Comparison of ENCODE assay signal across 1 cellular context in the genomic region with DNA sequence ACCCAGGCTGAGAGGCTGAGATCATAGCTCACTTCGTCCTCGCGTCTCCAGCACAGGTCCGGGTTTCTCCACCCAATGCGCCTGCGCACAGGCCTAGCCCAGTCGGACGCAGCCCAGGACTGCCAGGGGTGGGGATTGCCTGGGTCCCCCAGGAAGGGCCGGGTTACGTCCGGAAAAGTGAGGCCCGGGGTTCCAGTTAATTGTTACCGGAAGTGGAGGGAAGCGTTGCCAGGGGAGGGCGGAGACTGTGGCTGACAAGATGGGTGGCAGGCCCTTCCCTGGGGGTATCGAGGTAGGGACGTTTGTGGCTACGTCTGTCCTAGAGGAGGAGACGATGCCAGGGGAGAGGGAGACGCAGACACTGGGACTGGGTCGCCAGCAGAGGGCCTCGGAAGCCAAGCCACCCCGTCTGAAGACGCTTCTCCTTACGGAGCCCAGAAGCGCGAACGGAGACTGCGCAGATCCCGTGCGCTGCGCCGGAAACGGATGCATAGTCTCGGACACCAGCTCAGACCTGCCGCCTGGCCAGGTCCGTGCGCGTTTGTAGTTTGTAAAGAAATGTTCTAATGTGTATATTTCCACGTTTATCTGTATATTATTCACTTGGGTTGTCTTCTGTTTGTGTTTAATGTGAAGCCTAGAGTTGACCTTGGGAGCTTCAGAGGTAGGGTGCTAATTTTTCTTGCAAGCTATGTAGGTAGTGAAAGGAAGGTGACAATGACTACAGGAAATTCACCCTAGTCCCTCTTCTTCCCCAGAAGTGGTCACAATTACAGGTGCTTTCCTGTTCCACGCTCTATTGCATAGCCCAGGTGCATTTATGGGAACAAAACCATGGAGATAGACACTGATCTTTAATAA.
A peak's percentile ranks its signal among the peaks of the same experiment; 100 is the strongest.
TF ChIP-seq lines count a peak whose summit lies in the region.

No MANE protein-coding gene starts in this region.

TF ChIP-seq in K562, 482 proteins besides CTCF, POLR2A, EP300 and RAD21 (continued from another document and continues in another):
- TF ChIP-seq, protein P1, sequence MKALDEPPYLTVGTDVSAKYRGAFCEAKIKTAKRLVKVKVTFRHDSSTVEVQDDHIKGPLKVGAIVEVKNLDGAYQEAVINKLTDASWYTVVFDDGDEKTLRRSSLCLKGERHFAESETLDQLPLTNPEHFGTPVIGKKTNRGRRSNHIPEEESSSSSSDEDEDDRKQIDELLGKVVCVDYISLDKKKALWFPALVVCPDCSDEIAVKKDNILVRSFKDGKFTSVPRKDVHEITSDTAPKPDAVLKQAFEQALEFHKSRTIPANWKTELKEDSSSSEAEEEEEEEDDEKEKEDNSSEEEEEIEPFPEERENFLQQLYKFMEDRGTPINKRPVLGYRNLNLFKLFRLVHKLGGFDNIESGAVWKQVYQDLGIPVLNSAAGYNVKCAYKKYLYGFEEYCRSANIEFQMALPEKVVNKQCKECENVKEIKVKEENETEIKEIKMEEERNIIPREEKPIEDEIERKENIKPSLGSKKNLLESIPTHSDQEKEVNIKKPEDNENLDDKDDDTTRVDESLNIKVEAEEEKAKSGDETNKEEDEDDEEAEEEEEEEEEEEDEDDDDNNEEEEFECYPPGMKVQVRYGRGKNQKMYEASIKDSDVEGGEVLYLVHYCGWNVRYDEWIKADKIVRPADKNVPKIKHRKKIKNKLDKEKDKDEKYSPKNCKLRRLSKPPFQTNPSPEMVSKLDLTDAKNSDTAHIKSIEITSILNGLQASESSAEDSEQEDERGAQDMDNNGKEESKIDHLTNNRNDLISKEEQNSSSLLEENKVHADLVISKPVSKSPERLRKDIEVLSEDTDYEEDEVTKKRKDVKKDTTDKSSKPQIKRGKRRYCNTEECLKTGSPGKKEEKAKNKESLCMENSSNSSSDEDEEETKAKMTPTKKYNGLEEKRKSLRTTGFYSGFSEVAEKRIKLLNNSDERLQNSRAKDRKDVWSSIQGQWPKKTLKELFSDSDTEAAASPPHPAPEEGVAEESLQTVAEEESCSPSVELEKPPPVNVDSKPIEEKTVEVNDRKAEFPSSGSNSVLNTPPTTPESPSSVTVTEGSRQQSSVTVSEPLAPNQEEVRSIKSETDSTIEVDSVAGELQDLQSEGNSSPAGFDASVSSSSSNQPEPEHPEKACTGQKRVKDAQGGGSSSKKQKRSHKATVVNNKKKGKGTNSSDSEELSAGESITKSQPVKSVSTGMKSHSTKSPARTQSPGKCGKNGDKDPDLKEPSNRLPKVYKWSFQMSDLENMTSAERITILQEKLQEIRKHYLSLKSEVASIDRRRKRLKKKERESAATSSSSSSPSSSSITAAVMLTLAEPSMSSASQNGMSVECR (CRISPR knock-in tag; IDR thresholded peaks at IDR 0.05) = peak; percentile 57; the same call in 1 of the 2 replicates
- no peak for TF ChIP-seq NR3C1 (CRISPR knock-in tag; IDR thresholded peaks at IDR 0.05)
- TF ChIP-seq BCOR (IDR thresholded peaks at IDR 0.05) = peak; percentile 32; the same call in 1 of the 2 replicates
- TF ChIP-seq DIDO1 (tag; IDR thresholded peaks at IDR 0.05; ENCODE audit: low read depth) = no peak
- TF ChIP-seq BRD9 (IDR thresholded peaks at IDR 0.05; ENCODE audit: low read depth, partially characterized antibody) = no peak
- TF ChIP-seq HNRNPL (IDR thresholded peaks at IDR 0.05; ENCODE audit: low read depth, low read length) = no peak
- TF ChIP-seq MTA2 (IDR thresholded peaks at IDR 0.05; ENCODE audit: low read depth) = peak; percentile 52
- no peak for TF ChIP-seq POLR3G (IDR thresholded peaks at IDR 0.05; ENCODE audit: extremely low read depth, insufficient read length, insufficient replicate concordance)
- peak; percentile 37; the same call in 1 of the 2 replicates for TF ChIP-seq NCOR1 (IDR thresholded peaks at IDR 0.05)
- peak; percentile 79 for TF ChIP-seq ETV1 (tag; conservative IDR thresholded peaks at IDR 0.05; ENCODE audit: low read depth)
- no peak for TF ChIP-seq FUS (optimal IDR thresholded peaks at IDR 0.05; ENCODE audit: low read depth, low read length)
- 0 out of 2 replicates have a peak, but pooled peaks have one; percentile 54 for TF ChIP-seq ZNF41 (CRISPR knock-in tag; conservative IDR thresholded peaks at IDR 0.05)
- TF ChIP-seq ZNF668 (CRISPR knock-in tag; IDR thresholded peaks at IDR 0.05) = no peak
- no peak; the same call in 1 of the 2 replicates for TF ChIP-seq CHCHD3 (CRISPR knock-in tag; IDR thresholded peaks at IDR 0.05)
- no peak; the same call in 1 of the 2 replicates for TF ChIP-seq ZNF586 (CRISPR knock-in tag; conservative IDR thresholded peaks at IDR 0.05)
- peak; percentile 74; the same call in 1 of the 2 replicates for TF ChIP-seq ETV5 (CRISPR knock-in tag; IDR thresholded peaks at IDR 0.05; ENCODE audit: low read depth)
- TF ChIP-seq MAFF (IDR thresholded peaks at IDR 0.05; ENCODE audit: low read length) = no peak
- TF ChIP-seq CEBPB (tag; IDR thresholded peaks at IDR 0.05) = no peak
- TF ChIP-seq ZNF77 (CRISPR knock-in tag; IDR thresholded peaks at IDR 0.05) = 0 out of 2 replicates have a peak, but pooled peaks have one; percentile 83
- TF ChIP-seq, protein P2, sequence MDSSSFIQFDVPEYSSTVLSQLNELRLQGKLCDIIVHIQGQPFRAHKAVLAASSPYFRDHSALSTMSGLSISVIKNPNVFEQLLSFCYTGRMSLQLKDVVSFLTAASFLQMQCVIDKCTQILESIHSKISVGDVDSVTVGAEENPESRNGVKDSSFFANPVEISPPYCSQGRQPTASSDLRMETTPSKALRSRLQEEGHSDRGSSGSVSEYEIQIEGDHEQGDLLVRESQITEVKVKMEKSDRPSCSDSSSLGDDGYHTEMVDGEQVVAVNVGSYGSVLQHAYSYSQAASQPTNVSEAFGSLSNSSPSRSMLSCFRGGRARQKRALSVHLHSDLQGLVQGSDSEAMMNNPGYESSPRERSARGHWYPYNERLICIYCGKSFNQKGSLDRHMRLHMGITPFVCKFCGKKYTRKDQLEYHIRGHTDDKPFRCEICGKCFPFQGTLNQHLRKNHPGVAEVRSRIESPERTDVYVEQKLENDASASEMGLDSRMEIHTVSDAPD (CRISPR knock-in tag; IDR thresholded peaks at IDR 0.05) = no peak
- TF ChIP-seq, protein P3, sequence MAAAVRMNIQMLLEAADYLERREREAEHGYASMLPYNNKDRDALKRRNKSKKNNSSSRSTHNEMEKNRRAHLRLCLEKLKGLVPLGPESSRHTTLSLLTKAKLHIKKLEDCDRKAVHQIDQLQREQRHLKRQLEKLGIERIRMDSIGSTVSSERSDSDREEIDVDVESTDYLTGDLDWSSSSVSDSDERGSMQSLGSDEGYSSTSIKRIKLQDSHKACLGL (CRISPR knock-in tag; IDR thresholded peaks at IDR 0.05; ENCODE audit: borderline replicate concordance, poor library complexity, severe bottlenecking) = no peak
- TF ChIP-seq ILK (tag; IDR thresholded peaks at IDR 0.05; ENCODE audit: borderline replicate concordance, low read depth) = no peak
- peak; percentile 59; the same call in 1 of the 2 replicates for TF ChIP-seq NR4A1 (CRISPR knock-in tag; IDR thresholded peaks at IDR 0.05)
- TF ChIP-seq NR4A1 (tag; IDR thresholded peaks at IDR 0.05) = peak; percentile 10; the same call in 1 of the 2 replicates
- TF ChIP-seq, protein P4, sequence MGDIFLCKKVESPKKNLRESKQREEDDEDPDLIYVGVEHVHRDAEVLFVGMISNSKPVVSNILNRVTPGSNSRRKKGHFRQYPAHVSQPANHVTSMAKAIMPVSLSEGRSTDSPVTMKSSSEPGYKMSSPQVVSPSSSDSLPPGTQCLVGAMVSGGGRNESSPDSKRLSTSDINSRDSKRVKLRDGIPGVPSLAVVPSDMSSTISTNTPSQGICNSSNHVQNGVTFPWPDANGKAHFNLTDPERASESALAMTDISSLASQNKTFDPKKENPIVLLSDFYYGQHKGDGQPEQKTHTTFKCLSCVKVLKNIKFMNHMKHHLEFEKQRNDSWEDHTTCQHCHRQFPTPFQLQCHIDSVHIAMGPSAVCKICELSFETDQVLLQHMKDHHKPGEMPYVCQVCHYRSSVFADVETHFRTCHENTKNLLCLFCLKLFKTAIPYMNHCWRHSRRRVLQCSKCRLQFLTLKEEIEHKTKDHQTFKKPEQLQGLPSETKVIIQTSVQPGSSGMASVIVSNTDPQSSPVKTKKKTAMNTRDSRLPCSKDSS (IDR thresholded peaks at IDR 0.05; ENCODE audit: low read depth, partially characterized antibody) = no peak
- peak; percentile 60 to 83 for TF ChIP-seq MAZ (CRISPR knock-in tag; conservative IDR thresholded peaks at IDR 0.05 in 1 of 2, IDR thresholded peaks at IDR 0.05 in 1 of 2)
- no peak for TF ChIP-seq NFIX (CRISPR knock-in tag; IDR thresholded peaks at IDR 0.05; ENCODE audit: low read depth)
- peak; percentile 87 for TF ChIP-seq CCNT2 (IDR thresholded peaks at IDR 0.05; ENCODE audit: borderline replicate concordance, extremely low read depth, insufficient read length, low read depth, low read length)
- TF ChIP-seq, protein P5, sequence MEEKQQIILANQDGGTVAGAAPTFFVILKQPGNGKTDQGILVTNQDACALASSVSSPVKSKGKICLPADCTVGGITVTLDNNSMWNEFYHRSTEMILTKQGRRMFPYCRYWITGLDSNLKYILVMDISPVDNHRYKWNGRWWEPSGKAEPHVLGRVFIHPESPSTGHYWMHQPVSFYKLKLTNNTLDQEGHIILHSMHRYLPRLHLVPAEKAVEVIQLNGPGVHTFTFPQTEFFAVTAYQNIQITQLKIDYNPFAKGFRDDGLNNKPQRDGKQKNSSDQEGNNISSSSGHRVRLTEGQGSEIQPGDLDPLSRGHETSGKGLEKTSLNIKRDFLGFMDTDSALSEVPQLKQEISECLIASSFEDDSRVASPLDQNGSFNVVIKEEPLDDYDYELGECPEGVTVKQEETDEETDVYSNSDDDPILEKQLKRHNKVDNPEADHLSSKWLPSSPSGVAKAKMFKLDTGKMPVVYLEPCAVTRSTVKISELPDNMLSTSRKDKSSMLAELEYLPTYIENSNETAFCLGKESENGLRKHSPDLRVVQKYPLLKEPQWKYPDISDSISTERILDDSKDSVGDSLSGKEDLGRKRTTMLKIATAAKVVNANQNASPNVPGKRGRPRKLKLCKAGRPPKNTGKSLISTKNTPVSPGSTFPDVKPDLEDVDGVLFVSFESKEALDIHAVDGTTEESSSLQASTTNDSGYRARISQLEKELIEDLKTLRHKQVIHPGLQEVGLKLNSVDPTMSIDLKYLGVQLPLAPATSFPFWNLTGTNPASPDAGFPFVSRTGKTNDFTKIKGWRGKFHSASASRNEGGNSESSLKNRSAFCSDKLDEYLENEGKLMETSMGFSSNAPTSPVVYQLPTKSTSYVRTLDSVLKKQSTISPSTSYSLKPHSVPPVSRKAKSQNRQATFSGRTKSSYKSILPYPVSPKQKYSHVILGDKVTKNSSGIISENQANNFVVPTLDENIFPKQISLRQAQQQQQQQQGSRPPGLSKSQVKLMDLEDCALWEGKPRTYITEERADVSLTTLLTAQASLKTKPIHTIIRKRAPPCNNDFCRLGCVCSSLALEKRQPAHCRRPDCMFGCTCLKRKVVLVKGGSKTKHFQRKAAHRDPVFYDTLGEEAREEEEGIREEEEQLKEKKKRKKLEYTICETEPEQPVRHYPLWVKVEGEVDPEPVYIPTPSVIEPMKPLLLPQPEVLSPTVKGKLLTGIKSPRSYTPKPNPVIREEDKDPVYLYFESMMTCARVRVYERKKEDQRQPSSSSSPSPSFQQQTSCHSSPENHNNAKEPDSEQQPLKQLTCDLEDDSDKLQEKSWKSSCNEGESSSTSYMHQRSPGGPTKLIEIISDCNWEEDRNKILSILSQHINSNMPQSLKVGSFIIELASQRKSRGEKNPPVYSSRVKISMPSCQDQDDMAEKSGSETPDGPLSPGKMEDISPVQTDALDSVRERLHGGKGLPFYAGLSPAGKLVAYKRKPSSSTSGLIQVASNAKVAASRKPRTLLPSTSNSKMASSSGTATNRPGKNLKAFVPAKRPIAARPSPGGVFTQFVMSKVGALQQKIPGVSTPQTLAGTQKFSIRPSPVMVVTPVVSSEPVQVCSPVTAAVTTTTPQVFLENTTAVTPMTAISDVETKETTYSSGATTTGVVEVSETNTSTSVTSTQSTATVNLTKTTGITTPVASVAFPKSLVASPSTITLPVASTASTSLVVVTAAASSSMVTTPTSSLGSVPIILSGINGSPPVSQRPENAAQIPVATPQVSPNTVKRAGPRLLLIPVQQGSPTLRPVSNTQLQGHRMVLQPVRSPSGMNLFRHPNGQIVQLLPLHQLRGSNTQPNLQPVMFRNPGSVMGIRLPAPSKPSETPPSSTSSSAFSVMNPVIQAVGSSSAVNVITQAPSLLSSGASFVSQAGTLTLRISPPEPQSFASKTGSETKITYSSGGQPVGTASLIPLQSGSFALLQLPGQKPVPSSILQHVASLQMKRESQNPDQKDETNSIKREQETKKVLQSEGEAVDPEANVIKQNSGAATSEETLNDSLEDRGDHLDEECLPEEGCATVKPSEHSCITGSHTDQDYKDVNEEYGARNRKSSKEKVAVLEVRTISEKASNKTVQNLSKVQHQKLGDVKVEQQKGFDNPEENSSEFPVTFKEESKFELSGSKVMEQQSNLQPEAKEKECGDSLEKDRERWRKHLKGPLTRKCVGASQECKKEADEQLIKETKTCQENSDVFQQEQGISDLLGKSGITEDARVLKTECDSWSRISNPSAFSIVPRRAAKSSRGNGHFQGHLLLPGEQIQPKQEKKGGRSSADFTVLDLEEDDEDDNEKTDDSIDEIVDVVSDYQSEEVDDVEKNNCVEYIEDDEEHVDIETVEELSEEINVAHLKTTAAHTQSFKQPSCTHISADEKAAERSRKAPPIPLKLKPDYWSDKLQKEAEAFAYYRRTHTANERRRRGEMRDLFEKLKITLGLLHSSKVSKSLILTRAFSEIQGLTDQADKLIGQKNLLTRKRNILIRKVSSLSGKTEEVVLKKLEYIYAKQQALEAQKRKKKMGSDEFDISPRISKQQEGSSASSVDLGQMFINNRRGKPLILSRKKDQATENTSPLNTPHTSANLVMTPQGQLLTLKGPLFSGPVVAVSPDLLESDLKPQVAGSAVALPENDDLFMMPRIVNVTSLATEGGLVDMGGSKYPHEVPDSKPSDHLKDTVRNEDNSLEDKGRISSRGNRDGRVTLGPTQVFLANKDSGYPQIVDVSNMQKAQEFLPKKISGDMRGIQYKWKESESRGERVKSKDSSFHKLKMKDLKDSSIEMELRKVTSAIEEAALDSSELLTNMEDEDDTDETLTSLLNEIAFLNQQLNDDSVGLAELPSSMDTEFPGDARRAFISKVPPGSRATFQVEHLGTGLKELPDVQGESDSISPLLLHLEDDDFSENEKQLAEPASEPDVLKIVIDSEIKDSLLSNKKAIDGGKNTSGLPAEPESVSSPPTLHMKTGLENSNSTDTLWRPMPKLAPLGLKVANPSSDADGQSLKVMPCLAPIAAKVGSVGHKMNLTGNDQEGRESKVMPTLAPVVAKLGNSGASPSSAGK (IDR thresholded peaks at IDR 0.05) = peak; percentile 29; the same call in 1 of the 2 replicates
- TF ChIP-seq ZEB2 (IDR thresholded peaks at IDR 0.05) = peak; percentile 69; the same call in 1 of the 2 replicates
- TF ChIP-seq MTA3 (IDR thresholded peaks at IDR 0.05; ENCODE audit: borderline replicate concordance) = peak; percentile 93
- peak; percentile 98 for TF ChIP-seq HDAC3 (IDR thresholded peaks at IDR 0.05; ENCODE audit: borderline replicate concordance, partially characterized antibody)
- TF ChIP-seq ELF1 (tag; IDR thresholded peaks at IDR 0.05) = peak; percentile 91
- peak in 2 of 3 experiments; percentile 41 to 76 for TF ChIP-seq YY1 (IDR thresholded peaks at IDR 0.05; ENCODE audit: borderline replicate concordance in 1 of 3, control insufficient read depth in 1 of 3, extremely low read depth in 1 of 3, insufficient read depth in 3 of 3, insufficient read length in 1 of 3, insufficient replicate concordance in 2 of 3, low read depth in 1 of 3, low read length in 2 of 3)
- TF ChIP-seq DMBX1 (CRISPR knock-in tag; IDR thresholded peaks at IDR 0.05; ENCODE audit: borderline replicate concordance) = no peak
- TF ChIP-seq ZNF133 (CRISPR knock-in tag; IDR thresholded peaks at IDR 0.05) = no peak
